13 cellular contexts compared by ENCODE assay signal in the genomic region with DNA sequence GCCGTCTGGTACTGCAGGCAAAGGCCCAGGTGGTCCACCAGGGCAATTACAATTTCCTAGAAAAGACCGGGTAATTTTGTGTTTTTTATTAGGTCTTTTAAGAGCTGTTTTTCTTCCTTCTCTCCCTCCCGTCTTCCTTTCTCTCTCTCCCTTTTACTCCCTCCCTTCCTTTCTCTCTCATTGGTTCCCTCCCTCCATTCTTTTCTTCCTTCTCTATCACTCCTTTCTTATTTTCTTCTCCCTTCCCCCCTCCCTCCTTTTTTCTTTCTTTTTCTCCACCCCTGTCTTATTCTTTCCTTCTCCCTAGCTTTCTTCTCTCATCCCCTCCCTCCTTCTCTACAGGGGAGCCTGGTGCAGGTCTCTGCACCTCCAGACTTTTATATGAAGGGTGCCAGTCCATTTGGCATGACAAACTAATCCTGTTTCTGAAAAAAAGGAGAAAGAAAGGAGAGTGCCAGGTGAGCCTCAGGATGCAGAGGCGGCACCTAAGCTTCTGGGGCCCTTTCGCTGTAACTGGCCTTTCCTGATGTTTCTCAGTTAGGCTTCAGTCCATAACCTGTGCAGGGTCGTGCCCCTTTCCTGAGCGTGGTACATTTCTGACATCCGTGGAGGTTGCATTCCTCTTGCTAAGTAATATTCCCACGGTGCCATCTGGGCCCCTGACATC. TPM values are rescaled to one million over a fixed set of nuclear protein-coding genes. Genes with fewer than 3 reads are reported as not detected.
"Had no signal": no experiment of that assay in that cellular context is flagged by ENCODE, and none has a peak within 500 bp of the region (broad histone marks: within the 10 kb centered on the region; RNA-seq: fewer than 3 reads in every experiment).

No MANE protein-coding gene starts in this region.

- H3K36me3 ChIP-seq: esophagus muscularis mucosa, transverse colon had no signal

- H3K9ac ChIP-seq: parathyroid adenoma had no signal

- H3K27ac ChIP-seq: esophagus muscularis mucosa, parathyroid adenoma, transverse colon had no signal

- H3K36me3 Mint-ChIP-seq: activated naive CD8-positive, alpha-beta T cell had no signal

- DNase-seq: activated CD4-positive, alpha-beta T cell treated with anti-CD3 and anti-CD28 coated beads, Interleukin-2, amount 10 ng/mL, durations not matched to agents 24 days and 14 days; activated CD8-positive, alpha-beta memory T cell treated with anti-CD3 and anti-CD28 coated beads for 24 hours; activated effector memory CD4-positive, alpha-beta T cell treated with Interleukin-2 at 50 U/mL for 16 hours; anterior cingulate cortex; SHP77 treated with DMSO at 0.1 percent for 48 hours; transverse colon had no signal

- H3K27ac Mint-ChIP-seq: activated CD4-positive, alpha-beta T cell treated with anti-CD3 and anti-CD28 coated beads, Interleukin-2, amount 10 ng/mL, durations not matched to agents 24 days and 14 days; activated naive CD8-positive, alpha-beta T cell; stimulated activated effector memory CD8-positive, alpha-beta T cell treated with anti-CD3 and anti-CD28 coated beads, Interleukin-12 subunit alpha, Interleukin-12 subunit beta, amount 100 ng/mL, for 72 hours had no signal

- H3K4me3 Mint-ChIP-seq: activated CD4-positive, alpha-beta T cell treated with anti-CD3 and anti-CD28 coated beads, Interleukin-2, amount 10 ng/mL, durations not matched to agents 24 days and 14 days; activated naive CD8-positive, alpha-beta T cell; stimulated activated effector memory CD8-positive, alpha-beta T cell treated with anti-CD3 and anti-CD28 coated beads, Interleukin-12 subunit alpha, Interleukin-12 subunit beta, amount 100 ng/mL, for 72 hours had no signal

- H3K9me3 ChIP-seq: esophagus muscularis mucosa, transverse colon had no signal

- H3K4me1 ChIP-seq: parathyroid adenoma had no signal

- H3K9me3 Mint-ChIP-seq: stimulated activated effector memory CD8-positive, alpha-beta T cell treated with anti-CD3 and anti-CD28 coated beads, Interleukin-12 subunit alpha, Interleukin-12 subunit beta, amount 100 ng/mL, for 72 hours had no signal

- ATAC-seq: stimulated activated effector memory CD8-positive, alpha-beta T cell treated with anti-CD3 and anti-CD28 coated beads, Interleukin-12 subunit alpha, Interleukin-12 subunit beta, amount 100 ng/mL, for 72 hours had no signal

- H3K4me3 ChIP-seq: transverse colon had no signal

RNA-seq across cellular contexts. Expression of a gene that starts 9.1 kb away (rescaled TPM):
- total RNA-seq: activated CD4-positive, alpha-beta T cell treated with anti-CD3 and anti-CD28 coated beads, Interleukin-2, amount 10 ng/mL, durations not matched to agents 24 days and 14 days; dermis microvascular lymphatic vessel endothelial cell; esophagus muscularis mucosa; fibroblast of villous mesenchyme had no signal
- polyA plus RNA-seq: small intestine had no signal
